ENCODE assay signal across 33 cellular contexts in genomic region chr5:117027384-117027783, GRCh38.
"Had no signal": no experiment of that assay in that cellular context is flagged by ENCODE, and none has a peak within 500 bp of the region (broad histone marks: within the 10 kb centered on the region; RNA-seq: fewer than 3 reads in every experiment).

No MANE protein-coding gene starts in this region.

- H2AFZ ChIP-seq: PC-9 had no signal

- H3K27ac ChIP-seq: PC-9, RWPE1, SJCRH30, SK-N-MC had no signal

- H3K27me3 ChIP-seq: MG63, SJCRH30 had no signal

- H3K4me2 ChIP-seq: PC-9 had no signal

- H3K4me3 Mint-ChIP-seq: T-cell had no signal

- H3K36me3 ChIP-seq: MG63, SJCRH30 had no signal

- H3K36me3 Mint-ChIP-seq: T-cell had no signal

- H3K4me3 ChIP-seq: MG63, PC-9, SJCRH30, SK-N-MC had no signal

- H3K27me3 Mint-ChIP-seq: T-cell had no signal

- H3K4me1 Mint-ChIP-seq: T-cell had no signal

- H3K27ac Mint-ChIP-seq: T-cell had no signal

- FAIRE-seq: RCC 7860 had no signal

- H3K4me1 ChIP-seq: SJCRH30 had no signal

- H3K9me3 Mint-ChIP-seq: T-cell had no signal

- ATAC-seq: Panc1, Right ventricle myocardium inferior, SK-N-SH treated with all-trans-retinoic acid at 6 μM for 48 hours, T-cell had no signal

- DNase-seq: MG63, NCI-H1048, NCI-H1092 treated with DMSO at 0.1 percent for 48 hours, NCI-H1105 treated with DMSO at 0.1 percent for 48 hours, NCI-H1417, NCI-H1436, NCI-H146, NCI-H1694, NCI-H187, NCI-H1930, NCI-H2029 treated with DMSO at 0.1 percent for 48 hours, NCI-H2081 treated with DMSO at 0.1 percent for 48 hours, NCI-H2107, NCI-H2171, NCI-H226, NCI-H446 treated with DMSO at 0.1 percent for 48 hours, NCI-H510A, NCI-H524, NCI-H526, NCI-H69, NCI-H748 treated with DMSO at 0.1 percent for 48 hours, NCI-H82, PC-9, SHP77, SIG-M5, SJCRH30, T-cell had no signal

- H3K9me3 ChIP-seq: MG63, SJCRH30 had no signal
